Comparison of ENCODE assay signal across 24 cellular contexts in the genomic region with DNA sequence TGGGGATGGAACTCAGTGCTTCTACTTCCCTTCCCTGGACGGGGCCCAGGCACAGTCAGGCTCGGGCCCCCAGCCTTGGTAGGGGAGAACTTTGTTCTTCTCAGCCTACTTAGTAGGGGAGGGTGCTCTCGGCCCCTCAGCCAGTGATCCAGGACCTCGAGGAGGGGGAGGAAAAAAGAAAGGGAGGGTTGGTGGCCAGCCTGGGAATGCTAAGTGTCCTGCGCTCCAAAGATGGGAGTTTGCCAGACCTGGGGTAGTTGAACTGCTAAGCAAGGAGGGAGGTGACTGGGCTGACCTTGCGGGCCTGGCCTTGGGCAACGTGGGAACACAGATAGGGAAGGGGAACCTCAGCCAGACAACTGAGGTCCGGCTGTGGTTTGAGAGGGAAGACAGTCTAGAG. TPM values are rescaled to one million over a fixed set of nuclear protein-coding genes. Genes with fewer than 3 reads are reported as not detected.
DNase-seq lines count a peak whose midpoint lies in the region; ATAC-seq and TF ChIP-seq lines count a peak whose summit lies in the region.
"Had no signal": no experiment of that assay in that cellular context is flagged by ENCODE, and none has a peak within 500 bp of the region (broad histone marks: within the 10 kb centered on the region; RNA-seq: fewer than 3 reads in every experiment).

No MANE protein-coding gene starts in this region.

- H3K27me3 Mint-ChIP-seq in activated naive CD4-positive, alpha-beta T cell treated with anti-CD3 and anti-CD28 coated beads, Interleukin-2, amount 50 U/mL, for 24 hours, result peaks cover 4% of the 10 kb centered on the region

- H3K27ac Mint-ChIP-seq in activated naive CD4-positive, alpha-beta T cell treated with anti-CD3 and anti-CD28 coated beads, Interleukin-2, amount 50 U/mL, for 24 hours, result peak overlapping the region; percentile 44
- no peak overlapping the region for H3K27ac Mint-ChIP-seq in activated naive CD4-positive, alpha-beta T cell treated with anti-CD3 and anti-CD28 coated beads, Interleukin-2, amount 50 U/mL, for 72 hours
- H3K27ac Mint-ChIP-seq: CD4-positive, CD25-positive, alpha-beta regulatory T cell; stimulated activated memory B cell treated with anti-CD40 and anti-IgM and Interleukin-4, amounts not matched to agents 10 μg/mL and 1 μg/mL and 100 μg/mL, for 72 hours had no signal

- 32 to 55% (median 37%) methylated on average over 7 to 8 of the region's 8 CpGs for WGBS in stomach, 5 donors

- ATAC-seq in activated naive CD4-positive, alpha-beta T cell treated with anti-CD3 and anti-CD28 coated beads, Interleukin-2, amount 50 U/mL, for 72 hours, result no peak
- ATAC-seq in left lung, result peak; percentile 42
- ATAC-seq in GM21737 (IDR thresholded peaks at IDR 0.05; ENCODE audit: unreplicated experiment), result no peak
- ATAC-seq: stimulated activated memory B cell treated with anti-CD40 and anti-IgM and Interleukin-4, amounts not matched to agents 10 μg/mL and 1 μg/mL and 100 μg/mL, for 72 hours had no signal

- H3K9me3 Mint-ChIP-seq in activated naive CD4-positive, alpha-beta T cell treated with anti-CD3 and anti-CD28 coated beads, Interleukin-2, amount 50 U/mL, for 24 hours, result no peaks in the 10 kb centered on the region
- no peaks in the 10 kb centered on the region for H3K9me3 Mint-ChIP-seq in activated naive CD4-positive, alpha-beta T cell treated with anti-CD3 and anti-CD28 coated beads, Interleukin-2, amount 50 U/mL, for 72 hours
- H3K9me3 Mint-ChIP-seq: CD4-positive, CD25-positive, alpha-beta regulatory T cell; stimulated activated memory B cell treated with anti-CD40 and anti-IgM and Interleukin-4, amounts not matched to agents 10 μg/mL and 1 μg/mL and 100 μg/mL, for 72 hours had no signal

- no peaks in the 10 kb centered on the region for H3K36me3 ChIP-seq in left lung
- peaks cover 0 to 18% (median 8%) of the 10 kb centered on the region in 4 donors for H3K36me3 ChIP-seq in stomach
- H3K36me3 ChIP-seq: prostate gland, uterus had no signal

- H3K4me1 Mint-ChIP-seq in activated naive CD4-positive, alpha-beta T cell treated with anti-CD3 and anti-CD28 coated beads, Interleukin-2, amount 50 U/mL, for 24 hours, result no peaks in the 10 kb centered on the region
- H3K4me1 Mint-ChIP-seq: CD4-positive, CD25-positive, alpha-beta regulatory T cell; stimulated activated memory B cell treated with anti-CD40 and anti-IgM and Interleukin-4, amounts not matched to agents 10 μg/mL and 1 μg/mL and 100 μg/mL, for 72 hours had no signal

- H3K4me3 ChIP-seq in left lung (no peak overlapping the region), stomach (no peak overlapping the region)
- H3K4me3 ChIP-seq: hepatocyte, PC-9, prostate gland, SK-N-MC, uterus had no signal

- peaks cover 6 to 80% of the 10 kb centered on the region in 2 donors for H3K4me1 ChIP-seq in left lung
- peaks cover 48 to 83% (median 64%) of the 10 kb centered on the region in 4 donors for H3K4me1 ChIP-seq in stomach
- H3K4me1 ChIP-seq: uterus had no signal

- TF ChIP-seq EP300 in stomach (IDR thresholded peaks at IDR 0.05), result no peak

- TF ChIP-seq CTCF in left lung (IDR thresholded peaks at IDR 0.05) (no peak), stomach (IDR thresholded peaks at IDR 0.05) (no peak)

- H3K27me3 ChIP-seq in left lung, result peaks cover 0 to 12% of the 10 kb centered on the region in 2 donors
- peaks cover 0 to 36% (median 0%) of the 10 kb centered on the region in 3 donors for H3K27me3 ChIP-seq in stomach
- H3K27me3 ChIP-seq: hepatocyte, uterus had no signal

- H3K36me3 Mint-ChIP-seq in activated naive CD4-positive, alpha-beta T cell treated with anti-CD3 and anti-CD28 coated beads, Interleukin-2, amount 50 U/mL, for 24 hours, result peaks cover 1% of the 10 kb centered on the region
- H3K36me3 Mint-ChIP-seq in activated naive CD4-positive, alpha-beta T cell treated with anti-CD3 and anti-CD28 coated beads, Interleukin-2, amount 50 U/mL, for 72 hours, result no peaks in the 10 kb centered on the region
- H3K36me3 Mint-ChIP-seq: CD4-positive, CD25-positive, alpha-beta regulatory T cell; stimulated activated memory B cell treated with anti-CD40 and anti-IgM and Interleukin-4, amounts not matched to agents 10 μg/mL and 1 μg/mL and 100 μg/mL, for 72 hours had no signal

- no peak for TF ChIP-seq POLR2A in stomach (IDR thresholded peaks at IDR 0.05)

- intact Hi-C loops in left lung (cut with DNase I), result no loop called here
- intact Hi-C loops in stomach (cut with DNase I; ENCODE audit: low total_unique reads), result no loop called here

- H3K27ac ChIP-seq in left lung (no peak overlapping the region), stomach (peak overlapping the region; percentile 10 to 82 (median 24))
- H3K27ac ChIP-seq: hepatocyte, prostate gland, SK-N-MC had no signal

- no peaks in the 10 kb centered on the region for H3K9me3 ChIP-seq in left lung
- H3K9me3 ChIP-seq in stomach, result no peaks in the 10 kb centered on the region
- H3K9me3 ChIP-seq: prostate gland, uterus had no signal

- H3K4me3 Mint-ChIP-seq in activated naive CD4-positive, alpha-beta T cell treated with anti-CD3 and anti-CD28 coated beads, Interleukin-2, amount 50 U/mL, for 24 hours, result no peak overlapping the region
- H3K4me3 Mint-ChIP-seq: CD4-positive, CD25-positive, alpha-beta regulatory T cell; stimulated activated memory B cell treated with anti-CD40 and anti-IgM and Interleukin-4, amounts not matched to agents 10 μg/mL and 1 μg/mL and 100 μg/mL, for 72 hours had no signal

- DNase-seq in activated naive CD4-positive, alpha-beta T cell treated with anti-CD3 and anti-CD28 coated beads, Interleukin-2, amount 50 U/mL, for 72 hours (ENCODE audit: low spot score in 2 of 2), result no peak
- peak in 36 of 56 donors; percentile 18 to 78 (median 50) for DNase-seq in amygdala (lab: John Stamatoyannopoulos, UW)
- no peak for DNase-seq in left lung
- DNase-seq in stomach, result no peak
- no peak for DNase-seq in ecto neural progenitor cell (ENCODE audit: low spot score)
- no peak for DNase-seq in dermis blood vessel endothelial cell
- DNase-seq: activated CD4-positive, alpha-beta T cell treated with anti-CD3 and anti-CD28 coated beads for 48 hours; activated naive CD4-positive, alpha-beta T cell treated with Interleukin-2 at 50 U/mL for 16 hours; CD4-positive, CD25-positive, alpha-beta regulatory T cell; DMS79; effector memory CD4-positive, alpha-beta T cell; GOT3; Karpas-422; kidney glomerular epithelial cell; NCI-H1092 treated with DMSO at 0.1 percent for 48 hours; NCI-H2171; PC-9; uterus had no signal

RNA-seq across cellular contexts. Expression of gene ADGRG1, which starts 12.2 kb away (rescaled TPM):
- 1 to 10 TPM; 4.3 to 8.2 TPM for total RNA-seq in activated naive CD4-positive, alpha-beta T cell treated with anti-CD3 and anti-CD28 coated beads, Interleukin-2, amount 50 U/mL, for 72 hours
- 10 to 100 TPM; 53.2 to 78.4 TPM for total RNA-seq in left lung
- total RNA-seq in stomach, result 10 to 100 TPM; 17.4 to 84.8 (median 47.2) TPM
- 10 to 100 TPM in 2 of 3 donors, 1 to 10 TPM in 1; 8.9 to 30.9 (median 21.7) TPM for polyA plus RNA-seq in stomach
- 21.8 and 35.4 TPM in 2 replicates for total RNA-seq in dermis blood vessel endothelial cell

RNA-seq across cellular contexts. Expression of gene ADGRG3, which starts 27.5 kb away (rescaled TPM):
- under 1 TPM; 0.21 to 0.84 TPM for total RNA-seq in activated naive CD4-positive, alpha-beta T cell treated with anti-CD3 and anti-CD28 coated beads, Interleukin-2, amount 50 U/mL, for 72 hours
- total RNA-seq in left lung (10 to 100 TPM in 1 of 2 donors, 1 to 10 TPM in 1; 1.1 to 29.8 TPM), stomach (10 to 100 TPM in 1 of 5 donors, 1 to 10 TPM in 2, not detected in 2; 1.7 to 50.2 (median 7.7) TPM), dermis blood vessel endothelial cell (2.7 and 4.6 TPM in 2 replicates)
- polyA plus RNA-seq in stomach, result 1 to 10 TPM in 1 of 3 donors, under 1 TPM in 2; 0.46 to 1.7 (median 0.95) TPM
- total RNA-seq: hepatocyte, PC-9, prostate gland had no signal
- polyA plus RNA-seq: CD4-positive, CD25-positive, alpha-beta regulatory T cell; hepatocyte had no signal

RNA-seq across cellular contexts. Expression of gene DRC7, which starts 54.0 kb away (rescaled TPM):
- not detected for total RNA-seq in activated naive CD4-positive, alpha-beta T cell treated with anti-CD3 and anti-CD28 coated beads, Interleukin-2, amount 50 U/mL, for 72 hours
- 1 to 10 TPM in 1 of 2 donors, under 1 TPM in 1; 0.52 to 3.8 TPM for total RNA-seq in left lung
- total RNA-seq in stomach, result not detected
- not detected for polyA plus RNA-seq in stomach
- total RNA-seq in dermis blood vessel endothelial cell, result 0.09 TPM in 1 of 2 replicates, not detected in the other
- total RNA-seq: CD4-positive, CD25-positive, alpha-beta regulatory T cell had no signal
- polyA plus RNA-seq: CD4-positive, CD25-positive, alpha-beta regulatory T cell had no signal

Comparison
In these comparisons a context has a peak if more than half of its experiments do, and no peak if none do; other contexts are left out.
1. DNase-seq: peak in amygdala (36 of 56); none in activated naive CD4-positive, alpha-beta T cell treated with anti-CD3 and anti-CD28 coated beads, Interleukin-2, amount 50 U/mL, for 72 hours (0 of 2), left lung (0 of 2), stomach (single experiment), ecto neural progenitor cell (single experiment) and dermis blood vessel endothelial cell (single experiment).
2. H3K27ac ChIP-seq: peak in stomach (5 of 5); none in left lung (0 of 2).